Comparison of ENCODE assay signal across 2 cellular contexts in the genomic region with DNA sequence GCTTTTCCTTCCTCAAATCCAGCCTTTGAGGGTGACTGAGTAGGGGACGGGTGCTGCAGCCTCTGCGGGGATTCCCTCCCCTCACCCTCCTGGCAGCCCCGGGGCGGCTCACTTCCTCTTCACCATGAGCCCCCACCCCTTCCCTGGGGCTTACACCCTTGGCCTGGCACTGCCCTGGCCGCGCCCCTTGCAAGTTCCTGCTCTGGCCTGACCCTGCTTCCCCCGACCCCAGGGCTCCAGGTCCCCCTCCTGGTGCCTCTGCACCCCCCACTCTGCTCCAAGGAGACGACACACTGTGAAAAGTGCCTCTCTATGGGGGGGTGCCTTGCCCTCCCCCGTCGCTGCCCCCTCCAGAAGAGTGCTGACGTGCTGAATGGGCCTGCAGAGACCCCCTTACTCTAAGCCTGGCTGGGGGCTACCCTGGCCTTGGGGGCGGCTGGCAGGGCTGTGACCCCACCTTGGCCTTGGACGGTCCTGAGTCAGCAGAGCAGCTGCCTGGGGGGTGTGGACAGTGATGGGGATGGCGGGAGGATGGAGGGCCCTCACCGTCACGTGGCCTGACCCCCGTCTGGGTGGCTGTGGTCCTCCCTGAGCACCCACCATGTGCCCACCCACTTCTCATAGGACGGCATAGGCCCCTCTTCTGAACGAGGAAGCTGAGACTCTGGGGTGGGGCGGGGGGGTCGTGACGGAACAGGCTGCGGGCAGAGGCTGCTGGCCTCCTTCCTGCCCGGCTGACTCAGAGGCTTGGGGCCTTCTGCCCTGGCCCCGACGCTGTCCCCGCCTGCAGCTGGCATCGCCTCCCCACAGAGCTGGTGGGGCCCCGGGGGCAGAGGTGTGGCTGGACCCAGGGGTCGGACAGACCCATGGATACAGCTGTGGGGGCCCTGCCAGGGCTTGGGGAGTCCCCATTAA.
TF ChIP-seq lines count a peak whose summit lies in the region.

No MANE protein-coding gene starts in this region.

TF ChIP-seq in IMR-90, 13 proteins besides CTCF, POLR2A, EP300 and RAD21:
- TF ChIP-seq, protein P1, sequence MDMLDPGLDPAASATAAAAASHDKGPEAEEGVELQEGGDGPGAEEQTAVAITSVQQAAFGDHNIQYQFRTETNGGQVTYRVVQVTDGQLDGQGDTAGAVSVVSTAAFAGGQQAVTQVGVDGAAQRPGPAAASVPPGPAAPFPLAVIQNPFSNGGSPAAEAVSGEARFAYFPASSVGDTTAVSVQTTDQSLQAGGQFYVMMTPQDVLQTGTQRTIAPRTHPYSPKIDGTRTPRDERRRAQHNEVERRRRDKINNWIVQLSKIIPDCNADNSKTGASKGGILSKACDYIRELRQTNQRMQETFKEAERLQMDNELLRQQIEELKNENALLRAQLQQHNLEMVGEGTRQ (IDR thresholded peaks at IDR 0.05; ENCODE audit: low read depth, low read length) = peak; percentile 48; the same call in 1 of the 2 replicates
- peak; percentile 34; the same call in 1 of the 2 replicates for TF ChIP-seq MAFK (IDR thresholded peaks at IDR 0.05; ENCODE audit: low read depth, low read length)
- TF ChIP-seq MAZ (IDR thresholded peaks at IDR 0.05; ENCODE audit: borderline replicate concordance, low read depth, low read length) = peak; percentile 41; the same call in 1 of the 2 replicates
- TF ChIP-seq FOS (IDR thresholded peaks at IDR 0.05; ENCODE audit: low read depth, low read length) = no peak

TF ChIP-seq in H1, 55 proteins besides CTCF, POLR2A, EP300 and RAD21:
- TF ChIP-seq YY1 (IDR thresholded peaks at IDR 0.05; ENCODE audit: low read depth, low read length) = no peak
- no peak for TF ChIP-seq EGR1 (IDR thresholded peaks at IDR 0.05; ENCODE audit: borderline replicate concordance, low read depth, low read length)
- no peak for TF ChIP-seq SIRT6 (IDR thresholded peaks at IDR 0.05; ENCODE audit: low read length)
- no peak for TF ChIP-seq RBBP5 (IDR thresholded peaks at IDR 0.05; ENCODE audit: borderline replicate concordance, low read depth, low read length)
- no peak for TF ChIP-seq JUND (IDR thresholded peaks at IDR 0.05; ENCODE audit: low read length)
- TF ChIP-seq POLR2AphosphoS5 (IDR thresholded peaks at IDR 0.05; ENCODE audit: low read depth, low read length) = no peak
- no peak for TF ChIP-seq CBX8 (IDR thresholded peaks at IDR 0.05; ENCODE audit: borderline replicate concordance, low read depth, low read length)
- no peak for TF ChIP-seq KDM5A (IDR thresholded peaks at IDR 0.05; ENCODE audit: low read length)
- TF ChIP-seq CHD1 (IDR thresholded peaks at IDR 0.05; ENCODE audit: low read depth, low read length) = no peak
- TF ChIP-seq, protein P2, sequence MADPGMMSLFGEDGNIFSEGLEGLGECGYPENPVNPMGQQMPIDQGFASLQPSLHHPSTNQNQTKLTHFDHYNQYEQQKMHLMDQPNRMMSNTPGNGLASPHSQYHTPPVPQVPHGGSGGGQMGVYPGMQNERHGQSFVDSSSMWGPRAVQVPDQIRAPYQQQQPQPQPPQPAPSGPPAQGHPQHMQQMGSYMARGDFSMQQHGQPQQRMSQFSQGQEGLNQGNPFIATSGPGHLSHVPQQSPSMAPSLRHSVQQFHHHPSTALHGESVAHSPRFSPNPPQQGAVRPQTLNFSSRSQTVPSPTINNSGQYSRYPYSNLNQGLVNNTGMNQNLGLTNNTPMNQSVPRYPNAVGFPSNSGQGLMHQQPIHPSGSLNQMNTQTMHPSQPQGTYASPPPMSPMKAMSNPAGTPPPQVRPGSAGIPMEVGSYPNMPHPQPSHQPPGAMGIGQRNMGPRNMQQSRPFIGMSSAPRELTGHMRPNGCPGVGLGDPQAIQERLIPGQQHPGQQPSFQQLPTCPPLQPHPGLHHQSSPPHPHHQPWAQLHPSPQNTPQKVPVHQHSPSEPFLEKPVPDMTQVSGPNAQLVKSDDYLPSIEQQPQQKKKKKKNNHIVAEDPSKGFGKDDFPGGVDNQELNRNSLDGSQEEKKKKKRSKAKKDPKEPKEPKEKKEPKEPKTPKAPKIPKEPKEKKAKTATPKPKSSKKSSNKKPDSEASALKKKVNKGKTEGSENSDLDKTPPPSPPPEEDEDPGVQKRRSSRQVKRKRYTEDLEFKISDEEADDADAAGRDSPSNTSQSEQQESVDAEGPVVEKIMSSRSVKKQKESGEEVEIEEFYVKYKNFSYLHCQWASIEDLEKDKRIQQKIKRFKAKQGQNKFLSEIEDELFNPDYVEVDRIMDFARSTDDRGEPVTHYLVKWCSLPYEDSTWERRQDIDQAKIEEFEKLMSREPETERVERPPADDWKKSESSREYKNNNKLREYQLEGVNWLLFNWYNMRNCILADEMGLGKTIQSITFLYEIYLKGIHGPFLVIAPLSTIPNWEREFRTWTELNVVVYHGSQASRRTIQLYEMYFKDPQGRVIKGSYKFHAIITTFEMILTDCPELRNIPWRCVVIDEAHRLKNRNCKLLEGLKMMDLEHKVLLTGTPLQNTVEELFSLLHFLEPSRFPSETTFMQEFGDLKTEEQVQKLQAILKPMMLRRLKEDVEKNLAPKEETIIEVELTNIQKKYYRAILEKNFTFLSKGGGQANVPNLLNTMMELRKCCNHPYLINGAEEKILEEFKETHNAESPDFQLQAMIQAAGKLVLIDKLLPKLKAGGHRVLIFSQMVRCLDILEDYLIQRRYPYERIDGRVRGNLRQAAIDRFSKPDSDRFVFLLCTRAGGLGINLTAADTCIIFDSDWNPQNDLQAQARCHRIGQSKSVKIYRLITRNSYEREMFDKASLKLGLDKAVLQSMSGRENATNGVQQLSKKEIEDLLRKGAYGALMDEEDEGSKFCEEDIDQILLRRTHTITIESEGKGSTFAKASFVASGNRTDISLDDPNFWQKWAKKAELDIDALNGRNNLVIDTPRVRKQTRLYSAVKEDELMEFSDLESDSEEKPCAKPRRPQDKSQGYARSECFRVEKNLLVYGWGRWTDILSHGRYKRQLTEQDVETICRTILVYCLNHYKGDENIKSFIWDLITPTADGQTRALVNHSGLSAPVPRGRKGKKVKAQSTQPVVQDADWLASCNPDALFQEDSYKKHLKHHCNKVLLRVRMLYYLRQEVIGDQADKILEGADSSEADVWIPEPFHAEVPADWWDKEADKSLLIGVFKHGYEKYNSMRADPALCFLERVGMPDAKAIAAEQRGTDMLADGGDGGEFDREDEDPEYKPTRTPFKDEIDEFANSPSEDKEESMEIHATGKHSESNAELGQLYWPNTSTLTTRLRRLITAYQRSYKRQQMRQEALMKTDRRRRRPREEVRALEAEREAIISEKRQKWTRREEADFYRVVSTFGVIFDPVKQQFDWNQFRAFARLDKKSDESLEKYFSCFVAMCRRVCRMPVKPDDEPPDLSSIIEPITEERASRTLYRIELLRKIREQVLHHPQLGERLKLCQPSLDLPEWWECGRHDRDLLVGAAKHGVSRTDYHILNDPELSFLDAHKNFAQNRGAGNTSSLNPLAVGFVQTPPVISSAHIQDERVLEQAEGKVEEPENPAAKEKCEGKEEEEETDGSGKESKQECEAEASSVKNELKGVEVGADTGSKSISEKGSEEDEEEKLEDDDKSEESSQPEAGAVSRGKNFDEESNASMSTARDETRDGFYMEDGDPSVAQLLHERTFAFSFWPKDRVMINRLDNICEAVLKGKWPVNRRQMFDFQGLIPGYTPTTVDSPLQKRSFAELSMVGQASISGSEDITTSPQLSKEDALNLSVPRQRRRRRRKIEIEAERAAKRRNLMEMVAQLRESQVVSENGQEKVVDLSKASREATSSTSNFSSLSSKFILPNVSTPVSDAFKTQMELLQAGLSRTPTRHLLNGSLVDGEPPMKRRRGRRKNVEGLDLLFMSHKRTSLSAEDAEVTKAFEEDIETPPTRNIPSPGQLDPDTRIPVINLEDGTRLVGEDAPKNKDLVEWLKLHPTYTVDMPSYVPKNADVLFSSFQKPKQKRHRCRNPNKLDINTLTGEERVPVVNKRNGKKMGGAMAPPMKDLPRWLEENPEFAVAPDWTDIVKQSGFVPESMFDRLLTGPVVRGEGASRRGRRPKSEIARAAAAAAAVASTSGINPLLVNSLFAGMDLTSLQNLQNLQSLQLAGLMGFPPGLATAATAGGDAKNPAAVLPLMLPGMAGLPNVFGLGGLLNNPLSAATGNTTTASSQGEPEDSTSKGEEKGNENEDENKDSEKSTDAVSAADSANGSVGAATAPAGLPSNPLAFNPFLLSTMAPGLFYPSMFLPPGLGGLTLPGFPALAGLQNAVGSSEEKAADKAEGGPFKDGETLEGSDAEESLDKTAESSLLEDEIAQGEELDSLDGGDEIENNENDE (IDR thresholded peaks at IDR 0.05; ENCODE audit: insufficient replicate concordance, low read length) = no peak
TF ChIP-seq in H1: peak in this region for 0.
